In genomic region chr3:193372783-193373182, GRCh38 we compare ENCODE assay signal across 27 cellular contexts.
DNase-seq lines count a peak whose midpoint lies in the region; ATAC-seq and TF ChIP-seq lines count a peak whose summit lies in the region.
"Had no signal": no experiment of that assay in that cellular context is flagged by ENCODE, and none has a peak within 500 bp of the region (broad histone marks: within the 10 kb centered on the region; RNA-seq: fewer than 3 reads in every experiment).

No MANE protein-coding gene starts in this region.

- no peaks in the 10 kb centered on the region for H3K4me1 Mint-ChIP-seq in activated naive CD8-positive, alpha-beta T cell treated with anti-CD3 and anti-CD28 coated beads, Interleukin-2, amount 50 U/mL, for 24 hours
- H3K4me1 Mint-ChIP-seq: CD4-positive, alpha-beta memory T cell; stimulated activated naive B cell treated with anti-CD40 and anti-IgM and Interleukin-4, amounts not matched to agents 10 μg/mL and 1 μg/mL and 100 μg/mL, for 72 hours; T-cell had no signal

- H3K9me3 Mint-ChIP-seq in activated naive CD8-positive, alpha-beta T cell treated with anti-CD3 and anti-CD28 coated beads, Interleukin-2, amount 50 U/mL, for 24 hours, result no peaks in the 10 kb centered on the region
- H3K9me3 Mint-ChIP-seq: activated CD8-positive, alpha-beta T cell treated with anti-CD3 and anti-CD28 coated beads for 36 hours; brain; CD4-positive, alpha-beta memory T cell; GM23338; neural crest cell; stimulated activated naive B cell treated with anti-CD40 and anti-IgM and Interleukin-4, amounts not matched to agents 10 μg/mL and 1 μg/mL and 100 μg/mL, for 72 hours; T-cell had no signal

- TF ChIP-seq CTCF in GM13977 (IDR thresholded peaks at IDR 0.05; ENCODE audit: extremely low read depth, insufficient read depth, missing control alignments), result no peak
- TF ChIP-seq CTCF in RWPE1 (conservative IDR thresholded peaks at IDR 0.05; ENCODE audit: low read depth), result no peak

- H3K4me3 Mint-ChIP-seq in activated naive CD8-positive, alpha-beta T cell treated with anti-CD3 and anti-CD28 coated beads, Interleukin-2, amount 50 U/mL, for 24 hours, result no peak overlapping the region
- H3K4me3 Mint-ChIP-seq: activated CD8-positive, alpha-beta T cell treated with anti-CD3 and anti-CD28 coated beads for 36 hours; brain; GM23338; neural crest cell; stimulated activated naive B cell treated with anti-CD40 and anti-IgM and Interleukin-4, amounts not matched to agents 10 μg/mL and 1 μg/mL and 100 μg/mL, for 72 hours; T-cell had no signal

- no peak overlapping the region for H3K27ac ChIP-seq in RWPE1
- H3K27ac ChIP-seq: SJSA1, spleen, suprapubic skin had no signal

- in situ Hi-C loops in GM13977 (cut with MboI; ENCODE audit: low pct_unique_long_range_greater_than_20kb, low sequenced_read_pairs, unreplicated experiment), result no loop called here

- ATAC-seq in GM18909 (IDR thresholded peaks at IDR 0.05; ENCODE audit: poor library complexity, unreplicated experiment) (peak; percentile 45), GM21526 (IDR thresholded peaks at IDR 0.05; ENCODE audit: low FRiP score, unreplicated experiment) (peak; percentile 64), HG03175 (IDR thresholded peaks at IDR 0.05; ENCODE audit: unreplicated experiment) (peak; percentile 44), HG03045 (IDR thresholded peaks at IDR 0.05; ENCODE audit: unreplicated experiment) (no peak), GM21576 (IDR thresholded peaks at IDR 0.05; ENCODE audit: unreplicated experiment) (no peak)
- ATAC-seq in activated naive CD8-positive, alpha-beta T cell treated with anti-CD3 and anti-CD28 coated beads, Interleukin-2, amount 50 U/mL, for 24 hours, result no peak
- ATAC-seq: activated CD8-positive, alpha-beta T cell treated with anti-CD3 and anti-CD28 coated beads for 36 hours; GM23338; right cardiac atrium; stimulated activated naive B cell treated with anti-CD40 and anti-IgM and Interleukin-4, amounts not matched to agents 10 μg/mL and 1 μg/mL and 100 μg/mL, for 72 hours; T-cell had no signal

- CTCF ChIA-PET in RWPE1 (lab: Yijun Ruan, JAX), result interaction anchor here (0.7 to 0.9 kb wide), 2 partner anchors 11 to 16 kb away, joined by 3 read pairs; no protein-coding TSS in a partner anchor

- H3K36me3 Mint-ChIP-seq in activated naive CD8-positive, alpha-beta T cell treated with anti-CD3 and anti-CD28 coated beads, Interleukin-2, amount 50 U/mL, for 24 hours (ENCODE audit: low read depth), result no peaks in the 10 kb centered on the region
- H3K36me3 Mint-ChIP-seq: brain; CD4-positive, alpha-beta memory T cell; stimulated activated naive B cell treated with anti-CD40 and anti-IgM and Interleukin-4, amounts not matched to agents 10 μg/mL and 1 μg/mL and 100 μg/mL, for 72 hours; T-cell had no signal

- peak; percentile 4 for DNase-seq in GM13977 (ENCODE audit: low spot score)
- no peak for DNase-seq in activated naive CD8-positive, alpha-beta T cell treated with anti-CD3 and anti-CD28 coated beads, Interleukin-2, amount 50 U/mL, for 24 hours
- DNase-seq in RWPE1 (ENCODE audit: low spot score), result no peak
- DNase-seq: activated CD4-positive, alpha-beta T cell treated with anti-CD3 and anti-CD28 coated beads for 1 hour; activated CD8-positive, alpha-beta T cell treated with anti-CD3 and anti-CD28 coated beads for 36 hours; activated T-cell treated with anti-CD3 and anti-CD28 coated beads, Interleukin-2, amount 50 U/mL, for 1 hour; AML-193; CD4-positive, alpha-beta memory T cell; DMS153; head of caudate nucleus; mammary epithelial cell; NCI-H2081 treated with DMSO at 0.1 percent for 48 hours; right cardiac atrium; spleen; stimulated activated CD4-positive, alpha-beta T cell treated with anti-CD3 and anti-CD28 coated beads, Interleukin-2, amount 100 ng/mL, for 48 hours; stimulated activated naive B cell treated with anti-CD40 and anti-IgM and Interleukin-4, amounts not matched to agents 10 μg/mL and 1 μg/mL and 100 μg/mL, for 72 hours; T-cell had no signal

- POLR2A ChIA-PET in RWPE1 (lab: Yijun Ruan, JAX; ENCODE audit: low non-redundant PET), result no interaction called here

- no peak overlapping the region for H3K27ac Mint-ChIP-seq in activated naive CD8-positive, alpha-beta T cell treated with anti-CD3 and anti-CD28 coated beads, Interleukin-2, amount 50 U/mL, for 24 hours
- H3K27ac Mint-ChIP-seq: activated CD8-positive, alpha-beta T cell treated with anti-CD3 and anti-CD28 coated beads for 36 hours; brain; CD4-positive, alpha-beta memory T cell; GM23338; stimulated activated naive B cell treated with anti-CD40 and anti-IgM and Interleukin-4, amounts not matched to agents 10 μg/mL and 1 μg/mL and 100 μg/mL, for 72 hours; T-cell had no signal

- H3K27me3 Mint-ChIP-seq in activated naive CD8-positive, alpha-beta T cell treated with anti-CD3 and anti-CD28 coated beads, Interleukin-2, amount 50 U/mL, for 24 hours, result peaks cover 12% of the 10 kb centered on the region

Comparison
In these comparisons a context has a peak if more than half of its experiments do, and no peak if none do; other contexts are left out.
1. ATAC-seq: peak in GM18909 (single experiment), GM21526 (single experiment) and HG03175 (single experiment); none in HG03045 (single experiment), GM21576 (single experiment) and activated naive CD8-positive, alpha-beta T cell treated with anti-CD3 and anti-CD28 coated beads, Interleukin-2, amount 50 U/mL, for 24 hours (single experiment).